ENCODE assay signal across 29 cellular contexts in genomic region chr7:138126928-138127327, GRCh38. TPM values are rescaled to one million over a fixed set of nuclear protein-coding genes. Genes with fewer than 3 reads are reported as not detected.
"Had no signal": no experiment of that assay in that cellular context is flagged by ENCODE, and none has a peak within 500 bp of the region (broad histone marks: within the 10 kb centered on the region; RNA-seq: fewer than 3 reads in every experiment).

No MANE protein-coding gene starts in this region.

- H3K9me3 ChIP-seq: body of pancreas, uterus had no signal

- H2AFZ ChIP-seq: hepatocyte, parathyroid adenoma had no signal

- H3K36me3 ChIP-seq: tibial artery, uterus had no signal

- H3K9ac ChIP-seq: parathyroid adenoma had no signal

- H3K4me1 ChIP-seq: body of pancreas, parathyroid adenoma, tibial artery, uterus had no signal

- H3K4me3 ChIP-seq: body of pancreas, hepatocyte, tibial artery, uterus had no signal

- ATAC-seq: body of pancreas, right cardiac atrium, T-helper 17 cell had no signal

- H3K27me3 ChIP-seq: body of pancreas, hepatocyte, tibial artery, uterus had no signal

- H3K4me2 ChIP-seq: hepatocyte had no signal

- DNase-seq: activated CD4-positive, alpha-beta memory T cell treated with anti-CD3 and anti-CD28 coated beads for 36 hours; activated CD4-positive, alpha-beta T cell treated with anti-CD3 and anti-CD28 coated beads for 48 hours; activated CD4-positive, CD25-positive, alpha-beta regulatory T cell; activated naive CD4-positive, alpha-beta T cell treated with anti-CD3 and anti-CD28 coated beads for 36 hours; activated naive CD8-positive, alpha-beta T cell treated with anti-CD3 and anti-CD28 coated beads, Interleukin-2, amount 10 ng/mL, durations not matched to agents 7 days and 5 days; activated T-cell treated with anti-CD3 and anti-CD28 coated beads, Interleukin-2, amount 50 U/mL, for 48 hours; amygdala; body of pancreas; effector CD4-positive, alpha-beta T cell; erythroblast; foreskin melanocyte; glutamatergic neuron; nucleus accumbens; right cardiac atrium; stimulated activated CD4-positive, alpha-beta T cell treated with anti-CD3 and anti-CD28 coated beads, Interleukin-12 subunit alpha, Interleukin-12 subunit beta, amount 100 ng/mL, for 4 hours; stimulated activated CD4-positive, alpha-beta T cell treated with anti-CD3 and anti-CD28 coated beads, Interleukin-4, amount 100 ng/mL, for 4 hours; substantia nigra; T-helper 17 cell; tibial artery; uterus had no signal

- H3K79me2 ChIP-seq: hepatocyte, parathyroid adenoma had no signal

- H3K27ac ChIP-seq: body of pancreas, parathyroid adenoma, tibial artery, uterus had no signal

RNA-seq across cellular contexts. Expression of gene AKR1D1, which starts 50.7 kb away (rescaled TPM):
- total RNA-seq: activated CD4-positive, alpha-beta memory T cell treated with anti-CD3 and anti-CD28 coated beads for 36 hours; activated naive CD4-positive, alpha-beta T cell treated with anti-CD3 and anti-CD28 coated beads for 36 hours; activated naive CD8-positive, alpha-beta T cell treated with anti-CD3 and anti-CD28 coated beads, Interleukin-2, amount 10 ng/mL, durations not matched to agents 7 days and 5 days; body of pancreas; cardiac septum; chondrocyte; fibroblast of lung; mononuclear cell; pulmonary artery endothelial cell; right cardiac atrium; skeletal muscle tissue; T-helper 17 cell; uterus had no signal
- polyA plus RNA-seq: fibroblast of lung, neural cell, right cardiac atrium had no signal
